ENCODE assay signal across 34 cellular contexts in the genomic region with DNA sequence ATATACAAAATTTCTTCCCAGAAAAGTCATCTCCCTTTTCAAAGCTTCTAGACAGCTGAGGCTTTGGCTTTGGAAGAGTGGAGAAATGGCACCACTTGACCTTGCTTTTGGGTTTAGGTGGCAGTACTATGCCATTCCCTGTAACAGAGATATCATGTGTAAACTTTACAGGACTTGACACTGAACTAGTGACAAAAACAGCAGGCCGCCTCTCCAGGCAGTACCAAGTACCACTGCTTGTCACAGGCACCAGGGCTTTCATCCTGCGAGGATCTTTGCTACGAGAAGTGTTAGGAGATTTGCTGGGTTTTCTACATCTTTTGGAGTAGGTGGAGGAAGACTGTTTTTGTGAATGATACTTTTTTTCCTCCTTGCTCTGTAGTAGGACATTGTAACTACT.
"Had no signal": no experiment of that assay in that cellular context is flagged by ENCODE, and none has a peak within 500 bp of the region (broad histone marks: within the 10 kb centered on the region; RNA-seq: fewer than 3 reads in every experiment).

No MANE protein-coding gene starts in this region.

- H3K4me1 ChIP-seq: ascending aorta, breast epithelium, Peyer's patch had no signal

- H3K9me3 ChIP-seq: ascending aorta, breast epithelium, Peyer's patch had no signal

- H3K27me3 ChIP-seq: ascending aorta, breast epithelium, Peyer's patch had no signal

- ATAC-seq: activated CD8-positive, alpha-beta memory T cell treated with anti-CD3 and anti-CD28 coated beads, Interleukin-2, amount 10 ng/mL, durations not matched to agents 7 days and 5 days; activated T-cell treated with anti-CD3 and anti-CD28 coated beads, Interleukin-2, amount 50 U/mL, for 72 hours; K562; PC-3 had no signal

- H3K36me3 ChIP-seq: ascending aorta, breast epithelium, Peyer's patch had no signal

- DNase-seq: activated CD4-positive, alpha-beta memory T cell treated with anti-CD3 and anti-CD28 coated beads, Interleukin-2, amount 10 ng/mL, durations not matched to agents 7 days and 5 days; activated CD4-positive, alpha-beta T cell treated with anti-CD3 and anti-CD28 coated beads for 1 hour; activated CD4-positive, alpha-beta T cell treated with anti-CD3 and anti-CD28 coated beads for 48 hours; activated CD4-positive, CD25-positive, alpha-beta regulatory T cell; activated CD8-positive, alpha-beta memory T cell treated with anti-CD3 and anti-CD28 coated beads for 24 hours; activated CD8-positive, alpha-beta memory T cell treated with anti-CD3 and anti-CD28 coated beads, Interleukin-2, amount 10 ng/mL, durations not matched to agents 7 days and 5 days; activated gamma-delta T cell; activated naive CD4-positive, alpha-beta T cell treated with Interleukin-2 at 50 U/mL for 16 hours; activated naive CD8-positive, alpha-beta T cell treated with anti-CD3 and anti-CD28 coated beads, Interleukin-2, amount 10 ng/mL, durations not matched to agents 7 days and 5 days; activated T-cell treated with anti-CD3 and anti-CD28 coated beads, Interleukin-2, amount 50 U/mL, for 1 hour; activated T-cell treated with anti-CD3 and anti-CD28 coated beads, Interleukin-2, amount 50 U/mL, for 72 hours; NCI-H1092 treated with DMSO at 0.1 percent for 48 hours; NCI-H1417; NCI-H146; NCI-H187; NCI-H2029 treated with DMSO at 0.1 percent for 48 hours; NCI-H2107; NCI-H2171; NCI-H510A; NCI-H526; NCI-H748 treated with DMSO at 0.1 percent for 48 hours; NK-92 treated with Interleukin-12 subunit alpha and Interleukin-12 subunit beta, amount 100 ng/mL, for 24 hours; PC-3; Peyer's patch; RPMI8226; SIG-M5; SW 1271; T-helper 1 cell; T-helper 2 cell; T-helper 9 cell; WERI-Rb-1 had no signal

- H3K4me3 ChIP-seq: ascending aorta, breast epithelium, K562, Peyer's patch had no signal

- H3K27ac ChIP-seq: ascending aorta, breast epithelium, Peyer's patch, WERI-Rb-1 had no signal
